In genomic region chr5:169686137-169686536, GRCh38 we compare ENCODE assay signal across 12 cellular contexts. TPM values are rescaled to one million over a fixed set of nuclear protein-coding genes. Genes with fewer than 3 reads are reported as not detected.
DNase-seq lines count a peak whose midpoint lies in the region; ATAC-seq and TF ChIP-seq lines count a peak whose summit lies in the region.
"Had no signal": no experiment of that assay in that cellular context is flagged by ENCODE, and none has a peak within 500 bp of the region (broad histone marks: within the 10 kb centered on the region; RNA-seq: fewer than 3 reads in every experiment).

No MANE protein-coding gene starts in this region.

- intact Hi-C loops in posterior vena cava (cut with DNase I) = no loop called here

- DNase-seq in stimulated activated naive CD8-positive, alpha-beta T cell treated with anti-CD3 and anti-CD28 coated beads, Interleukin-15, Interleukin-2, amounts not matched to agents 100 U/mL and 50 U/mL, for 24 hours = no peak
- DNase-seq in NCI-H187 (lab: John Stamatoyannopoulos, UW) (peak; percentile 31 to 80), posterior vena cava (ENCODE audit: low spot score) (no peak), GM10248 (ENCODE audit: extremely low spot score) (no peak)
- DNase-seq in stimulated activated CD4-positive, alpha-beta T cell treated with anti-CD3 and anti-CD28 coated beads, Interleukin-15, amount 100 ng/mL, for 24 hours = no peak
- DNase-seq in activated T-cell treated with anti-CD3 and anti-CD28 coated beads, Interleukin-2, amount 50 U/mL, for 1 hour = no peak
- DNase-seq: activated T-cell treated with anti-CD3 and anti-CD28 coated beads, Interleukin-2, amount 50 U/mL, for 24 hours; dermis blood vessel endothelial cell; GM23248; SHP77 treated with DMSO at 0.1 percent for 48 hours had no signal

- no peaks in the 10 kb centered on the region for H3K27me3 Mint-ChIP-seq in stimulated activated naive CD8-positive, alpha-beta T cell treated with anti-CD3 and anti-CD28 coated beads, Interleukin-15, Interleukin-2, amounts not matched to agents 100 ng/mL and 50 ng/mL, for 24 hours
- H3K27me3 Mint-ChIP-seq: activated T-cell treated with anti-CD3 and anti-CD28 coated beads, Interleukin-2, amount 50 U/mL, for 24 hours had no signal

- peak overlapping the region; percentile 2 for H3K27ac Mint-ChIP-seq in stimulated activated naive CD8-positive, alpha-beta T cell treated with anti-CD3 and anti-CD28 coated beads, Interleukin-15, Interleukin-2, amounts not matched to agents 100 ng/mL and 50 ng/mL, for 24 hours
- H3K27ac Mint-ChIP-seq: activated T-cell treated with anti-CD3 and anti-CD28 coated beads, Interleukin-2, amount 50 U/mL, for 24 hours had no signal

- H3K36me3 Mint-ChIP-seq in stimulated activated naive CD8-positive, alpha-beta T cell treated with anti-CD3 and anti-CD28 coated beads, Interleukin-15, Interleukin-2, amounts not matched to agents 100 ng/mL and 50 ng/mL, for 24 hours (ENCODE audit: low read depth) = peaks cover 90% of the 10 kb centered on the region

- POLR2A ChIA-PET in GM10248 (lab: Yijun Ruan, JAX) = no interaction called here

- H3K9me3 Mint-ChIP-seq in stimulated activated naive CD8-positive, alpha-beta T cell treated with anti-CD3 and anti-CD28 coated beads, Interleukin-15, Interleukin-2, amounts not matched to agents 100 ng/mL and 50 ng/mL, for 24 hours = no peaks in the 10 kb centered on the region
- H3K9me3 Mint-ChIP-seq: activated T-cell treated with anti-CD3 and anti-CD28 coated beads, Interleukin-2, amount 50 U/mL, for 24 hours had no signal

- ATAC-seq in stimulated activated naive CD8-positive, alpha-beta T cell treated with anti-CD3 and anti-CD28 coated beads, Interleukin-15, Interleukin-2, amounts not matched to agents 100 U/mL and 50 U/mL, for 24 hours = no peak
- ATAC-seq in HG02763 (IDR thresholded peaks at IDR 0.05; ENCODE audit: unreplicated experiment) = peak; percentile 72

- TF ChIP-seq CTCF in GM10248 (IDR thresholded peaks at IDR 0.05; ENCODE audit: control extremely low read depth, extremely low read depth, low read depth, missing control alignments) = no peak

- CTCF ChIA-PET in GM10248 (lab: Yijun Ruan, JAX) = interaction anchor here (1.3 to 1.6 kb wide), 3 partner anchors 11 to 20 kb away, joined by 3 to 5 read pairs (median 4); no protein-coding TSS in a partner anchor

- H3K4me1 Mint-ChIP-seq in stimulated activated naive CD8-positive, alpha-beta T cell treated with anti-CD3 and anti-CD28 coated beads, Interleukin-15, Interleukin-2, amounts not matched to agents 100 ng/mL and 50 ng/mL, for 24 hours (ENCODE audit: low read depth) = no peaks in the 10 kb centered on the region

- H3K4me3 Mint-ChIP-seq in stimulated activated naive CD8-positive, alpha-beta T cell treated with anti-CD3 and anti-CD28 coated beads, Interleukin-15, Interleukin-2, amounts not matched to agents 100 ng/mL and 50 ng/mL, for 24 hours = no peak overlapping the region
- H3K4me3 Mint-ChIP-seq: activated T-cell treated with anti-CD3 and anti-CD28 coated beads, Interleukin-2, amount 50 U/mL, for 24 hours had no signal

RNA-seq across cellular contexts. Expression of gene DOCK2, which starts 49.1 kb away (rescaled TPM):
- total RNA-seq in posterior vena cava = 10 to 100 TPM; 26.0 to 33.8 TPM

Comparison
In these comparisons a context has a peak if more than half of its experiments do, and no peak if none do; other contexts are left out.
1. DNase-seq: peak in NCI-H187 (2 of 2); none in stimulated activated naive CD8-positive, alpha-beta T cell treated with anti-CD3 and anti-CD28 coated beads, Interleukin-15, Interleukin-2, amounts not matched to agents 100 U/mL and 50 U/mL, for 24 hours (single experiment), posterior vena cava (single experiment), stimulated activated CD4-positive, alpha-beta T cell treated with anti-CD3 and anti-CD28 coated beads, Interleukin-15, amount 100 ng/mL, for 24 hours (single experiment), activated T-cell treated with anti-CD3 and anti-CD28 coated beads, Interleukin-2, amount 50 U/mL, for 1 hour (single experiment) and GM10248 (single experiment).